ENCODE assay signal across 8 cellular contexts in genomic region chr14:93970589-93970966, GRCh38. TPM values are rescaled to one million over a fixed set of nuclear protein-coding genes. Genes with fewer than 3 reads are reported as not detected.
A peak's percentile ranks its signal among the peaks of the same experiment; 100 is the strongest.
DNase-seq lines count a peak whose midpoint lies in the region; ATAC-seq and TF ChIP-seq lines count a peak whose summit lies in the region.

No MANE protein-coding gene starts in this region.

- DNase-seq in NCI-H69 (lab: John Stamatoyannopoulos, UW), result peak; percentile 67
- DNase-seq in activated T-cell treated with anti-CD3 and anti-CD28 coated beads for 1 hour (ENCODE audit: low read depth), result peak; percentile 55
- no peak for DNase-seq in fibroblast of mammary gland (ENCODE audit: low read depth)
- peak; percentile 76 for DNase-seq in stimulated activated CD4-positive, alpha-beta T cell treated with anti-CD3 and anti-CD28 coated beads, Interleukin-15, amount 100 ng/mL, for 24 hours
- DNase-seq in dedifferentiated amniotic fluid mesenchymal stem cell (ENCODE audit: extremely low spot score), result no peak
- no peak for DNase-seq in mucosa of gallbladder (ENCODE audit: low spot score)

- no peaks in the 10 kb centered on the region for H4K20me1 ChIP-seq in BLaER1

- H3K9me3 ChIP-seq in BLaER1, result no peaks in the 10 kb centered on the region

- H3K27ac ChIP-seq in BLaER1, result peak overlapping the region; percentile 71; the same call in 1 of the 2 replicates

- peak overlapping the region; percentile 91 for H3K4me2 ChIP-seq in BLaER1

- peak overlapping the region; percentile 51 for H3K4me3 ChIP-seq in BLaER1
- H3K4me3 ChIP-seq in fibroblast of mammary gland (ENCODE audit: control insufficient read depth, low read depth, low read length), result no peak overlapping the region

- no peak overlapping the region for H3K9ac ChIP-seq in BLaER1

- H3K4me1 ChIP-seq in BLaER1, result peaks cover 89% of the 10 kb centered on the region

- peak; percentile 19 for ATAC-seq in GM21576 (IDR thresholded peaks at IDR 0.05; ENCODE audit: unreplicated experiment)

- H3K36me3 ChIP-seq in BLaER1, result no peaks in the 10 kb centered on the region

- peaks cover 20% of the 10 kb centered on the region for H3K27me3 ChIP-seq in BLaER1

- peak; percentile 28 for TF ChIP-seq CTCF in fibroblast of mammary gland (conservative IDR thresholded peaks at IDR 0.05; ENCODE audit: control insufficient read depth, insufficient read depth, low read depth, low read length)

RNA-seq across cellular contexts. Expression of gene ASB2, which starts 5.8 kb away (rescaled TPM):
- 28.0 TPM for total RNA-seq in mucosa of gallbladder

RNA-seq across cellular contexts. Expression of gene CCDC197, which starts 26.5 kb away (rescaled TPM):
- not detected for total RNA-seq in mucosa of gallbladder

RNA-seq across cellular contexts. Expression of gene FAM181A, which starts 43.4 kb away (rescaled TPM):
- not detected for total RNA-seq in mucosa of gallbladder

RNA-seq across cellular contexts. Expression of gene OTUB2, which starts 55.6 kb away (rescaled TPM):
- total RNA-seq in mucosa of gallbladder, result 2.1 TPM

Comparison
In these comparisons a context has a peak if more than half of its experiments do, and no peak if none do; other contexts are left out.
1. DNase-seq: peak in NCI-H69 (single experiment), activated T-cell treated with anti-CD3 and anti-CD28 coated beads for 1 hour (single experiment) and stimulated activated CD4-positive, alpha-beta T cell treated with anti-CD3 and anti-CD28 coated beads, Interleukin-15, amount 100 ng/mL, for 24 hours (single experiment); none in fibroblast of mammary gland (single experiment), dedifferentiated amniotic fluid mesenchymal stem cell (single experiment) and mucosa of gallbladder (single experiment).